Comparison of ENCODE assay signal across 17 cellular contexts in the genomic region with DNA sequence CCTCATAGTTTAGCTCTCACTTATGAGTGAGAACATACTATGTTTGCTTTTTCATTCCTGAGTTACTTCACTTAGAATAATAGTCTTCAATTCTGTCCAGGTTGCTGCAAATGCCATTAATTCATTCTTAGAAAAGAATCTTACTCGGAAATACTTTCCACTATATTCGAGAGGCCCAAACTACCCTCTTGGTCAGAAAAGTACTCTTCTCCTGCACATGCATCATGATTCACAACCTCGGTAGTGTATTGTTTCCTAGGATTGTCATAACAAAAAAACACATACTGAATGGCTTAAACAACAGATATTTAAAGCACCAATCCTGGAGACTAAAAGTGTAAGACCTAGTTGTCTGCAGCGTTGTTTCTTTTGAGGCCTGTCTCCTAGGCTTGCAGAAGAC.
"Had no signal": no experiment of that assay in that cellular context is flagged by ENCODE, and none has a peak within 500 bp of the region (broad histone marks: within the 10 kb centered on the region; RNA-seq: fewer than 3 reads in every experiment).

No MANE protein-coding gene starts in this region.

- H3K9me3 ChIP-seq: colonic mucosa, heart left ventricle, spleen, testis, transverse colon had no signal

- DNase-seq: cerebellar nuclear complex; colonic mucosa; dermis blood vessel endothelial cell; foreskin keratinocyte; hippocampal formation; posterior cingulate gyrus; spleen; stimulated activated CD4-positive, alpha-beta T cell treated with anti-CD3 and anti-CD28 coated beads, Interleukin-15, amount 100 ng/mL, for 24 hours; stimulated activated CD4-positive, alpha-beta T cell treated with anti-CD3 and anti-CD28 coated beads, Interleukin-1b, Interleukin-23, amount 100 ng/mL, for 48 hours; stimulated activated CD4-positive, alpha-beta T cell treated with anti-CD3 and anti-CD28 coated beads, Interleukin-4, amount 100 ng/mL, for 4 hours; stimulated activated naive B cell treated with anti-CD40 and anti-IgM and Interleukin-4, amounts not matched to agents 10 μg/mL and 1 μg/mL and 100 μg/mL, for 72 hours; stimulated activated naive CD8-positive, alpha-beta T cell treated with anti-CD3 and anti-CD28 coated beads, Interleukin-15, amount 100 ng/mL, for 72 hours; testis; transverse colon had no signal

- H3K27ac ChIP-seq: colonic mucosa, foreskin keratinocyte, heart left ventricle, spleen, testis, transverse colon had no signal

- ATAC-seq: foreskin keratinocyte; natural killer cell treated with Interleukin-12 subunit alpha and Interleukin-12 subunit beta and Interleukin-15 and Interleukin-18, amount 100 ng/mL, for 72 hours; sciatic nerve; stimulated activated naive B cell treated with anti-CD40 and anti-IgM and Interleukin-4, amounts not matched to agents 10 μg/mL and 1 μg/mL and 100 μg/mL, for 72 hours; stimulated activated naive CD8-positive, alpha-beta T cell treated with anti-CD3 and anti-CD28 coated beads, Interleukin-15, amount 100 ng/mL, for 72 hours had no signal

- H3K4me3 ChIP-seq: colonic mucosa, heart left ventricle, spleen, testis, transverse colon had no signal

- H3K4me1 ChIP-seq: colonic mucosa, foreskin keratinocyte had no signal

- H3K36me3 ChIP-seq: colonic mucosa, heart left ventricle, spleen, transverse colon had no signal

- H3K27me3 ChIP-seq: colonic mucosa, foreskin keratinocyte, heart left ventricle, spleen, testis, transverse colon had no signal
